ENCODE assay signal across 8 cellular contexts in genomic region chr3:42118762-42119361, GRCh38. TPM values are rescaled to one million over a fixed set of nuclear protein-coding genes. Genes with fewer than 3 reads are reported as not detected.
DNase-seq lines count a peak whose midpoint lies in the region; ATAC-seq and TF ChIP-seq lines count a peak whose summit lies in the region.

No MANE protein-coding gene starts in this region.

- no peaks in the 10 kb centered on the region for H3K27me3 ChIP-seq in dorsolateral prefrontal cortex

- H3K4me3 ChIP-seq in dorsolateral prefrontal cortex = no peak overlapping the region

- peak in 55 of 56 donors; percentile 22 to 78 (median 57) for TF ChIP-seq CTCF in dorsolateral prefrontal cortex (IDR thresholded peaks at IDR 0.05 in 54 of 56, conservative IDR thresholded peaks at IDR 0.05 in 2 of 56; ENCODE audit: low read depth in 1 of 56, partially characterized antibody in 56 of 56)

- intact Hi-C loops in dorsolateral prefrontal cortex (cut with DNase I) = loop anchor here (2.0 to 10.0 kb wide), 3 partner anchors 72 to 1534 kb away; no protein-coding TSS in a partner anchor

- H3K27ac ChIP-seq in dorsolateral prefrontal cortex = peak overlapping the region in 13 of 59 donors; percentile 1 to 64 (median 27)

- DNase-seq in ELR (ENCODE audit: low read depth) (peak; percentile 62), GM19240 (ENCODE audit: insufficient read length, low spot score) (peak; percentile 59), OCI-M1 (lab: John Stamatoyannopoulos, UW) (peak; percentile 52), dorsolateral prefrontal cortex (peak in 4 of 10 donors; percentile 49 to 70 (median 57)), myocyte (ENCODE audit: low read depth) (peak; percentile 55)
- DNase-seq in stimulated activated CD4-positive, alpha-beta T cell treated with anti-CD3 and anti-CD28 coated beads, Interleukin-12 subunit alpha, Interleukin-12 subunit beta, amount 100 ng/mL, for 4 hours = no peak
- DNase-seq in activated CD4-positive, alpha-beta T cell treated with anti-CD3 and anti-CD28 coated beads for 4 hours = no peak

- peak; percentile 61 for ATAC-seq in HG03159 (IDR thresholded peaks at IDR 0.05; ENCODE audit: unreplicated experiment)

RNA-seq across cellular contexts. Expression of gene TRAK1, which starts 27.7 kb away (rescaled TPM):
- 100 to 1,000 TPM in 2 of 120 experiments, 10 to 100 TPM in 118; 52.9 to 121 (median 72.5) TPM for total RNA-seq in dorsolateral prefrontal cortex
- total RNA-seq in myocyte = 75.5 and 117 TPM in 2 replicates
- polyA plus RNA-seq in myocyte (2012) = 65.8 TPM

Comparison
In these comparisons a context has a peak if more than half of its experiments do, and no peak if none do; other contexts are left out.
1. DNase-seq: peak in ELR (single experiment), GM19240 (single experiment), OCI-M1 (single experiment) and myocyte (single experiment); none in stimulated activated CD4-positive, alpha-beta T cell treated with anti-CD3 and anti-CD28 coated beads, Interleukin-12 subunit alpha, Interleukin-12 subunit beta, amount 100 ng/mL, for 4 hours (single experiment) and activated CD4-positive, alpha-beta T cell treated with anti-CD3 and anti-CD28 coated beads for 4 hours (0 of 2).